ENCODE assay signal across 1 cellular context in genomic region chr16:8855972-8856371, GRCh38.
TF ChIP-seq lines count a peak whose summit lies in the region.

No MANE protein-coding gene starts in this region.

TF ChIP-seq in GM23338, 12 proteins besides CTCF, POLR2A, EP300 and RAD21:
- TF ChIP-seq CREB1 (CRISPR knock-in tag; IDR thresholded peaks at IDR 0.05; ENCODE audit: low read depth), result no peak
- no peak for TF ChIP-seq REST (IDR thresholded peaks at IDR 0.05; ENCODE audit: unreplicated experiment)
- no peak for TF ChIP-seq ZNF331 (CRISPR knock-in tag; IDR thresholded peaks at IDR 0.05; ENCODE audit: low read depth)
- TF ChIP-seq NANOG (IDR thresholded peaks at IDR 0.05; ENCODE audit: borderline replicate concordance), result no peak
- TF ChIP-seq ZNF114 (CRISPR knock-in tag; IDR thresholded peaks at IDR 0.05), result no peak
- no peak for TF ChIP-seq EZH2 (IDR thresholded peaks at IDR 0.05; ENCODE audit: low read depth, unreplicated experiment)
- no peak for TF ChIP-seq POLR2AphosphoS5 (IDR thresholded peaks at IDR 0.05; ENCODE audit: low read depth)
- TF ChIP-seq EZH2phosphoT487 (IDR thresholded peaks at IDR 0.05; ENCODE audit: unreplicated experiment), result no peak
- TF ChIP-seq ETS1 (IDR thresholded peaks at IDR 0.05), result no peak
- no peak for TF ChIP-seq ZNF462 (CRISPR knock-in tag; IDR thresholded peaks at IDR 0.05)
- TF ChIP-seq STAT1 (IDR thresholded peaks at IDR 0.05; ENCODE audit: unreplicated experiment), result no peak
- TF ChIP-seq JUNB (IDR thresholded peaks at IDR 0.05; ENCODE audit: unreplicated experiment), result no peak
